Comparison of ENCODE assay signal across 23 cellular contexts in the genomic region with DNA sequence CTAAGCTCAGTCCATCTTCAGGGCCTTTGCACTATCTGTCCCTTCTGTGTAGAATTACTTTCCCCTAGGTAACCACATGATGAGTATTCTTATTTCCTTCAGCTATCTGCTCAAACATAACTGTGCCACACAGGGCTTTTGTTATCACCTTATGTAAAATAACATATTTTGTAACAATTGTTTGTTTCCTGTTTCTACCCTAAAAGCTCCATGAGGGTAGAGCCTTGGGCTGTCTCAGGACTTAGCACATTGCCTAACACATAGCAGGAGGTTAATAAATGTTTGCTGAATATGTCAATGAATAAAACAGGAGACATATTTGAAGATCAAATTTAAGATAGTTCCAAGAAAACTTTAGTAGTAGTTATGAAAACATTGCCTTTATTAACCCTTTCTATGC. TPM values are rescaled to one million over a fixed set of nuclear protein-coding genes. Genes with fewer than 3 reads are reported as not detected.
DNase-seq lines count a peak whose midpoint lies in the region; ATAC-seq and TF ChIP-seq lines count a peak whose summit lies in the region.
"Had no signal": no experiment of that assay in that cellular context is flagged by ENCODE, and none has a peak within 500 bp of the region (broad histone marks: within the 10 kb centered on the region; RNA-seq: fewer than 3 reads in every experiment).

No MANE protein-coding gene starts in this region.

- H3K36me3 ChIP-seq in left ventricle myocardium inferior, result no peaks in the 10 kb centered on the region
- H3K36me3 ChIP-seq in heart left ventricle, result peaks cover 0 to 3% (median 0%) of the 10 kb centered on the region in 9 donors
- H3K36me3 ChIP-seq in SJCRH30, result peaks cover 79% of the 10 kb centered on the region
- H3K36me3 ChIP-seq: BE2C; BLaER1 treated with 17β-estradiol and CSF1 and Interleukin-3, amounts not matched to agents 10 nM and 100 nM had no signal

- H3K4me3 Mint-ChIP-seq in HFFc6 (no peak overlapping the region), osteocyte (ENCODE audit: unreplicated experiment) (peak overlapping the region; percentile 14), type B pancreatic cell (no peak overlapping the region)
- H3K4me3 Mint-ChIP-seq: CD14-positive monocyte; CD4-positive, alpha-beta T cell; CD8-positive, alpha-beta memory T cell; H9 had no signal

- TF ChIP-seq CTCF in left ventricle myocardium inferior (IDR thresholded peaks at IDR 0.05; ENCODE audit: borderline replicate concordance) (no peak), heart left ventricle (IDR thresholded peaks at IDR 0.05) (no peak), HFFc6 (IDR thresholded peaks at IDR 0.05) (no peak), osteocyte (IDR thresholded peaks at IDR 0.05) (no peak), type B pancreatic cell (conservative IDR thresholded peaks at IDR 0.05) (no peak), foreskin fibroblast (IDR thresholded peaks at IDR 0.05; ENCODE audit: low read depth, low read length) (no peak)

- DNase-seq in left ventricle myocardium inferior, result no peak
- DNase-seq in heart left ventricle, result no peak
- DNase-seq in HFFc6, result no peak
- no peak for DNase-seq in osteocyte (ENCODE audit: extremely low spot score, unreplicated experiment)
- no peak for DNase-seq in type B pancreatic cell (ENCODE audit: extremely low spot score, unreplicated experiment)
- no peak for DNase-seq in foreskin fibroblast
- no peak for DNase-seq in SJCRH30
- DNase-seq: ACHN; AML-193; BE2C; CD4-positive, alpha-beta T cell; CD8-positive, alpha-beta memory T cell; DMS 273 treated with DMSO at 0.1 percent for 48 hours; DMS79; EL; GDM1; H9 had no signal

- H3K36me3 Mint-ChIP-seq in HFFc6 (ENCODE audit: low read depth), result peaks cover 40% of the 10 kb centered on the region
- peaks cover 71% of the 10 kb centered on the region for H3K36me3 Mint-ChIP-seq in osteocyte (ENCODE audit: unreplicated experiment)
- no peaks in the 10 kb centered on the region for H3K36me3 Mint-ChIP-seq in type B pancreatic cell
- H3K36me3 Mint-ChIP-seq: CD14-positive monocyte; CD8-positive, alpha-beta memory T cell had no signal

- intact Hi-C loops in left ventricle myocardium inferior (cut with micrococcal nuclease) (no loop called here), heart left ventricle (cut with DNase I) (loop anchor here in 1 of 10 donors (10.0 kb wide), 1 partner anchor 189 kb away; no protein-coding TSS in a partner anchor)

- ATAC-seq in heart left ventricle (no peak), GM21423 (IDR thresholded peaks at IDR 0.05; ENCODE audit: unreplicated experiment) (no peak)
- ATAC-seq: GM12878, HCT116 had no signal

- H3K4me3 ChIP-seq in left ventricle myocardium inferior, result no peak overlapping the region
- no peak overlapping the region for H3K4me3 ChIP-seq in heart left ventricle
- no peak overlapping the region for H3K4me3 ChIP-seq in foreskin fibroblast (ENCODE audit: low read depth in 1 of 2, low read length in 2 of 2)
- H3K4me3 ChIP-seq in SJCRH30, result no peak overlapping the region
- H3K4me3 ChIP-seq: BLaER1 treated with 17β-estradiol and CSF1 and Interleukin-3, amounts not matched to agents 10 nM and 100 nM; GM12878 had no signal

- no peaks in the 10 kb centered on the region for H3K9me3 Mint-ChIP-seq in HFFc6
- H3K9me3 Mint-ChIP-seq in osteocyte (ENCODE audit: unreplicated experiment), result no peaks in the 10 kb centered on the region
- H3K9me3 Mint-ChIP-seq in type B pancreatic cell, result no peaks in the 10 kb centered on the region
- H3K9me3 Mint-ChIP-seq: CD14-positive monocyte; CD4-positive, alpha-beta T cell; H9 had no signal

- peak overlapping the region; percentile 33 for H3K27ac Mint-ChIP-seq in HFFc6
- H3K27ac Mint-ChIP-seq in osteocyte (ENCODE audit: unreplicated experiment), result peak overlapping the region; percentile 43
- H3K27ac Mint-ChIP-seq in type B pancreatic cell, result peak overlapping the region; percentile 37
- H3K27ac Mint-ChIP-seq: CD14-positive monocyte; CD4-positive, alpha-beta T cell; CD8-positive, alpha-beta memory T cell; H9 had no signal

- no peaks in the 10 kb centered on the region; the same call in 1 of the 2 replicates for H3K27me3 Mint-ChIP-seq in HFFc6 (ENCODE audit: insufficient read depth)
- no peaks in the 10 kb centered on the region for H3K27me3 Mint-ChIP-seq in osteocyte (ENCODE audit: unreplicated experiment)
- no peaks in the 10 kb centered on the region for H3K27me3 Mint-ChIP-seq in type B pancreatic cell
- H3K27me3 Mint-ChIP-seq: CD4-positive, alpha-beta T cell; CD8-positive, alpha-beta memory T cell had no signal

- H3K27ac ChIP-seq in left ventricle myocardium inferior (replicated peaks) (peak overlapping the region; percentile 4), heart left ventricle (no peak overlapping the region), SJCRH30 (no peak overlapping the region)
- H3K27ac ChIP-seq: 22Rv1; BLaER1 treated with 17β-estradiol and CSF1 and Interleukin-3, amounts not matched to agents 10 nM and 100 nM had no signal

- H3K4me1 Mint-ChIP-seq in HFFc6 (ENCODE audit: low read depth) (peaks cover 91% of the 10 kb centered on the region), osteocyte (ENCODE audit: unreplicated experiment) (peaks cover 89% of the 10 kb centered on the region), type B pancreatic cell (ENCODE audit: unreplicated experiment) (no peaks in the 10 kb centered on the region)
- H3K4me1 Mint-ChIP-seq: CD14-positive monocyte; CD8-positive, alpha-beta memory T cell; H9 had no signal

- H3K9me3 ChIP-seq in left ventricle myocardium inferior (replicated peaks) (no peaks in the 10 kb centered on the region), heart left ventricle (no peaks in the 10 kb centered on the region), SJCRH30 (replicated peaks) (no peaks in the 10 kb centered on the region)
- H3K9me3 ChIP-seq: BE2C; BLaER1 treated with 17β-estradiol and CSF1 and Interleukin-3, amounts not matched to agents 10 nM and 100 nM had no signal

- H3K27me3 ChIP-seq in left ventricle myocardium inferior (ENCODE audit: low read depth) (no peaks in the 10 kb centered on the region), heart left ventricle (no peaks in the 10 kb centered on the region), SJCRH30 (no peaks in the 10 kb centered on the region)
- H3K27me3 ChIP-seq: BLaER1 treated with 17β-estradiol and CSF1 and Interleukin-3, amounts not matched to agents 10 nM and 100 nM had no signal

- H3K4me1 ChIP-seq in left ventricle myocardium inferior (peaks cover 10% of the 10 kb centered on the region), heart left ventricle (peaks cover 0 to 13% (median 0%) of the 10 kb centered on the region in 12 donors), SJCRH30 (peaks cover 54% of the 10 kb centered on the region)
- H3K4me1 ChIP-seq: BE2C; BLaER1 treated with 17β-estradiol and CSF1 and Interleukin-3, amounts not matched to agents 10 nM and 100 nM had no signal

- no peak for TF ChIP-seq POLR2A in heart left ventricle (IDR thresholded peaks at IDR 0.05)

RNA-seq across cellular contexts. Expression of a gene that starts 14.7 kb away (rescaled TPM):
- total RNA-seq in left ventricle myocardium inferior (4.0 TPM), heart left ventricle (10 to 100 TPM in 3 of 9 donors, 1 to 10 TPM in 6; 1.1 to 25.4 (median 6.3) TPM), osteocyte (528 and 587 TPM in 2 replicates), type B pancreatic cell (ENCODE audit: low replicate concordance) (11.1 and 25.3 TPM in 2 replicates)
- 1 to 10 TPM in 1 of 2 donors, under 1 TPM in 1; 0.65 to 1.9 TPM for polyA plus RNA-seq in heart left ventricle
- 100 to 1,000 TPM; 117 to 193 (median 151) TPM for total RNA-seq in HFFc6 (2021; fragmentation: NEBNext Ultra II Directional; extraction: Animal tissue kit (Norgen Biotek cat#: 25700))
- 77.4 and 86.6 TPM in 2 replicates for total RNA-seq in SJCRH30 (2014; rRNA removed; shearing (Covaris generic))
- total RNA-seq: CD4-positive, alpha-beta T cell; CD8-positive, alpha-beta memory T cell had no signal
- polyA plus RNA-seq: CD14-positive monocyte; CD8-positive, alpha-beta memory T cell; GM12878 had no signal
